29 cellular contexts compared by ENCODE assay signal in the genomic region with DNA sequence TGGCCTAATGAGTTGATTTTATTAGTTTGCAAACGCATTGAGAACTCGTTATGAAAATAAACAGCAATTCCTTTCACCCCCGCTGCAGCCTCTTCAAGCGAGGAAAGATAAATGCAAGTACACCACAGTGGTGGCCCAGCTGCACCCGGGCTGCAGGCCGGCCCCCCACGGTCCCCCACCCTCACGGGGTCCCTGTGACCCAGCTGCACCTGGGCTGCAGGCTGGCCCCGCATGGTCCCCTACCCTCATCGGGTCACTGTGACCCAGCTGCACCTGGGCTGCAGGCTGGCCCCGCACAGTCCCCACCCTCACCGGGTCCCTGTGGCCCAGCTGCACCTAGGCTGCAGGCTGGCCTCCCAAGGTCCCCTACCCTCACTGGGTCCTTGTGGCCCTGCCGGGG. TPM values are rescaled to one million over a fixed set of nuclear protein-coding genes. Genes with fewer than 3 reads are reported as not detected.
DNase-seq lines count a peak whose midpoint lies in the region; ATAC-seq, FAIRE-seq and TF ChIP-seq lines count a peak whose summit lies in the region.
"Had no signal": no experiment of that assay in that cellular context is flagged by ENCODE, and none has a peak within 500 bp of the region (broad histone marks: within the 10 kb centered on the region; RNA-seq: fewer than 3 reads in every experiment).

No MANE protein-coding gene starts in this region.

- no peak overlapping the region for H3K4me2 ChIP-seq in astrocyte (ENCODE audit: low read length)
- H3K4me2 ChIP-seq: KMS-11 had no signal

- H2AFZ ChIP-seq in astrocyte (ENCODE audit: low read depth, low read length), result no peak overlapping the region

- H3K4me1 ChIP-seq in right cardiac atrium (ENCODE audit: control insufficient read depth, insufficient read depth, low read length), result no peaks in the 10 kb centered on the region
- no peaks in the 10 kb centered on the region for H3K4me1 ChIP-seq in right atrium auricular region
- no peaks in the 10 kb centered on the region for H3K4me1 ChIP-seq in astrocyte (ENCODE audit: insufficient read depth, low read length)
- no peaks in the 10 kb centered on the region for H3K4me1 ChIP-seq in mucosa of descending colon (ENCODE audit: low read depth)
- H3K4me1 ChIP-seq: Caco-2, lower lobe of right lung, SJSA1 had no signal

- H3K27me3 ChIP-seq in right cardiac atrium (ENCODE audit: control insufficient read depth, insufficient read depth) (no peaks in the 10 kb centered on the region), right atrium auricular region (no peaks in the 10 kb centered on the region), astrocyte (ENCODE audit: insufficient read depth, low read length) (peaks cover 2% of the 10 kb centered on the region)

- 75% methylated on average over 13 of the region's 13 CpGs for WGBS in right cardiac atrium

- H3K27me3 Mint-ChIP-seq in astrocyte (ENCODE audit: low read depth, unreplicated experiment) (peaks cover 13% of the 10 kb centered on the region), nephron progenitor cell (ENCODE audit: low read depth, poor library complexity) (peaks cover 11% of the 10 kb centered on the region)
- peaks cover 2% of the 10 kb centered on the region for H3K27me3 Mint-ChIP-seq in activated T-helper 1 cell treated with anti-CD3 and anti-CD28 coated beads, Interleukin-12 subunit alpha, Interleukin-12 subunit beta, Interleukin-2, Interleukin-4 antibody, amounts not matched to agents 30 ng/mL and 10 ng/mL and 1 ng/mL, durations not matched to agents 14 hours and 24 hours and 36 hours (ENCODE audit: insufficient read depth)
- H3K27me3 Mint-ChIP-seq: stimulated activated naive CD8-positive, alpha-beta T cell treated with anti-CD3 and anti-CD28 coated beads, Interleukin-15, Interleukin-2, amounts not matched to agents 100 ng/mL and 50 ng/mL, for 24 hours; T-cell had no signal

- no peaks in the 10 kb centered on the region for H3K79me2 ChIP-seq in astrocyte (ENCODE audit: insufficient read depth, low read length)

- no peak overlapping the region for H3K9ac ChIP-seq in astrocyte (ENCODE audit: low read length)
- H3K9ac ChIP-seq: KMS-11 had no signal

- no peak for TF ChIP-seq CTCF in right atrium auricular region (IDR thresholded peaks at IDR 0.05)
- TF ChIP-seq CTCF in astrocyte (IDR thresholded peaks at IDR 0.05; ENCODE audit: insufficient read depth, low read depth, low read length), result no peak
- TF ChIP-seq CTCF in nephron progenitor cell (IDR thresholded peaks at IDR 0.05), result no peak
- TF ChIP-seq CTCF in mucosa of descending colon (IDR thresholded peaks at IDR 0.05), result no peak

- H3K9me3 ChIP-seq in right cardiac atrium (ENCODE audit: control insufficient read depth, low read length) (no peaks in the 10 kb centered on the region), right atrium auricular region (no peaks in the 10 kb centered on the region), astrocyte (ENCODE audit: insufficient read depth, low read depth, low read length) (no peaks in the 10 kb centered on the region), mucosa of descending colon (no peaks in the 10 kb centered on the region)
- H3K9me3 ChIP-seq: Caco-2, lower lobe of right lung, SJSA1 had no signal

- peak in 2 of 3 donors; percentile 4 to 41 for DNase-seq in right cardiac atrium
- no peak for DNase-seq in right atrium auricular region (ENCODE audit: low spot score)
- no peak for DNase-seq in astrocyte (ENCODE audit: low read depth)
- no peak for DNase-seq in nephron progenitor cell
- no peak for DNase-seq in mucosa of descending colon
- no peak for DNase-seq in activated T-helper 1 cell treated with anti-CD3 and anti-CD28 coated beads, Interleukin-12 subunit alpha, Interleukin-12 subunit beta, Interleukin-2, Interleukin-4 antibody, amounts not matched to agents 30 ng/mL and 10 ng/mL and 1 ng/mL, durations not matched to agents 14 hours and 24 hours and 36 hours (ENCODE audit: low spot score)
- no peak for DNase-seq in medulla oblongata (ENCODE audit: extremely low spot score)
- DNase-seq: activated CD4-positive, alpha-beta T cell treated with anti-CD3 and anti-CD28 coated beads, Interleukin-2, amount 50 U/mL, for 48 hours; activated CD8-positive, alpha-beta memory T cell treated with anti-CD3 and anti-CD28 coated beads, Interleukin-2, amount 50 U/mL, for 4 hours; activated naive CD4-positive, alpha-beta T cell treated with anti-CD3 and anti-CD28 coated beads, Interleukin-2, amount 50 U/mL, for 16 hours; amniotic stem cell; Caco-2; effector CD8-positive, alpha-beta T cell; GDM1; kidney glomerular epithelial cell; lower lobe of right lung; MM.1S; NCI-H1436; NCI-H510A treated with DMSO at 0.1 percent for 48 hours; nucleus accumbens; T-cell had no signal

- H3K27ac Mint-ChIP-seq in astrocyte (ENCODE audit: unreplicated experiment) (peak overlapping the region; percentile 44), nephron progenitor cell (no peak overlapping the region)
- H3K27ac Mint-ChIP-seq in activated T-helper 1 cell treated with anti-CD3 and anti-CD28 coated beads, Interleukin-12 subunit alpha, Interleukin-12 subunit beta, Interleukin-2, Interleukin-4 antibody, amounts not matched to agents 30 ng/mL and 10 ng/mL and 1 ng/mL, durations not matched to agents 14 hours and 24 hours and 36 hours, result no peak overlapping the region
- H3K27ac Mint-ChIP-seq: activated T-helper 17 cell treated with anti-CD3 and anti-CD28 coated beads, Interleukin-2, amount 50 U/mL, for 72 hours; stimulated activated naive CD8-positive, alpha-beta T cell treated with anti-CD3 and anti-CD28 coated beads, Interleukin-15, Interleukin-2, amounts not matched to agents 100 ng/mL and 50 ng/mL, for 24 hours; T-cell had no signal

- H3K36me3 Mint-ChIP-seq in astrocyte (ENCODE audit: low read depth, unreplicated experiment) (peaks cover 10% of the 10 kb centered on the region), nephron progenitor cell (ENCODE audit: low read depth) (peaks cover 11% of the 10 kb centered on the region)
- no peaks in the 10 kb centered on the region for H3K36me3 Mint-ChIP-seq in activated T-helper 1 cell treated with anti-CD3 and anti-CD28 coated beads, Interleukin-12 subunit alpha, Interleukin-12 subunit beta, Interleukin-2, Interleukin-4 antibody, amounts not matched to agents 30 ng/mL and 10 ng/mL and 1 ng/mL, durations not matched to agents 14 hours and 24 hours and 36 hours (ENCODE audit: low read depth)

- peaks cover 39% of the 10 kb centered on the region for H3K4me1 Mint-ChIP-seq in astrocyte (ENCODE audit: low read depth, unreplicated experiment)
- H3K4me1 Mint-ChIP-seq in nephron progenitor cell, result peaks cover 90% of the 10 kb centered on the region
- no peaks in the 10 kb centered on the region for H3K4me1 Mint-ChIP-seq in activated T-helper 1 cell treated with anti-CD3 and anti-CD28 coated beads, Interleukin-12 subunit alpha, Interleukin-12 subunit beta, Interleukin-2, Interleukin-4 antibody, amounts not matched to agents 30 ng/mL and 10 ng/mL and 1 ng/mL, durations not matched to agents 14 hours and 24 hours and 36 hours (ENCODE audit: low read depth)
- H3K4me1 Mint-ChIP-seq: activated T-helper 17 cell treated with anti-CD3 and anti-CD28 coated beads, Interleukin-2, amount 50 U/mL, for 72 hours had no signal

- no peak for FAIRE-seq in astrocyte (lab: Jason Lieb, UNC)
- FAIRE-seq: colon, GM19239, RCC 7860 had no signal

- H3K27ac ChIP-seq in right cardiac atrium (ENCODE audit: low read length) (no peak overlapping the region), right atrium auricular region (no peak overlapping the region), astrocyte (ENCODE audit: low read depth, low read length) (no peak overlapping the region)
- H3K27ac ChIP-seq: KMS-11, lower lobe of right lung, SJSA1 had no signal

- H3K4me3 ChIP-seq in right cardiac atrium (ENCODE audit: low read length), result no peak overlapping the region
- no peak overlapping the region for H3K4me3 ChIP-seq in right atrium auricular region
- H3K4me3 ChIP-seq in astrocyte (ENCODE audit: insufficient read depth, low read depth, low read length), result no peak overlapping the region
- H3K4me3 ChIP-seq in mucosa of descending colon, result no peak overlapping the region
- H3K4me3 ChIP-seq: lower lobe of right lung, SJSA1 had no signal

- peaks cover 3% of the 10 kb centered on the region for H3K9me3 Mint-ChIP-seq in astrocyte (ENCODE audit: unreplicated experiment)
- no peaks in the 10 kb centered on the region for H3K9me3 Mint-ChIP-seq in nephron progenitor cell
- H3K9me3 Mint-ChIP-seq in activated T-helper 1 cell treated with anti-CD3 and anti-CD28 coated beads, Interleukin-12 subunit alpha, Interleukin-12 subunit beta, Interleukin-2, Interleukin-4 antibody, amounts not matched to agents 30 ng/mL and 10 ng/mL and 1 ng/mL, durations not matched to agents 14 hours and 24 hours and 36 hours, result no peaks in the 10 kb centered on the region
- H3K9me3 Mint-ChIP-seq: activated T-helper 17 cell treated with anti-CD3 and anti-CD28 coated beads, Interleukin-2, amount 50 U/mL, for 72 hours; stimulated activated naive CD8-positive, alpha-beta T cell treated with anti-CD3 and anti-CD28 coated beads, Interleukin-15, Interleukin-2, amounts not matched to agents 100 ng/mL and 50 ng/mL, for 24 hours; T-cell had no signal

- H3K36me3 ChIP-seq in right atrium auricular region (no peaks in the 10 kb centered on the region), astrocyte (ENCODE audit: insufficient read depth, low read length) (no peaks in the 10 kb centered on the region), mucosa of descending colon (ENCODE audit: low read depth) (no peaks in the 10 kb centered on the region)
- H3K36me3 ChIP-seq: lower lobe of right lung, SJSA1 had no signal

- ATAC-seq in right cardiac atrium (no peak), mucosa of descending colon (no peak)
- ATAC-seq: activated T-helper 17 cell treated with anti-CD3 and anti-CD28 coated beads, Interleukin-2, amount 50 U/mL, for 72 hours; HCT116; lower lobe of right lung; T-cell had no signal

- H3K4me3 Mint-ChIP-seq in astrocyte (ENCODE audit: unreplicated experiment), result no peak overlapping the region
- peak overlapping the region; percentile 35 for H3K4me3 Mint-ChIP-seq in nephron progenitor cell
- H3K4me3 Mint-ChIP-seq in activated T-helper 1 cell treated with anti-CD3 and anti-CD28 coated beads, Interleukin-12 subunit alpha, Interleukin-12 subunit beta, Interleukin-2, Interleukin-4 antibody, amounts not matched to agents 30 ng/mL and 10 ng/mL and 1 ng/mL, durations not matched to agents 14 hours and 24 hours and 36 hours, result no peak overlapping the region
- H3K4me3 Mint-ChIP-seq: activated T-helper 17 cell treated with anti-CD3 and anti-CD28 coated beads, Interleukin-2, amount 50 U/mL, for 72 hours; stimulated activated naive CD8-positive, alpha-beta T cell treated with anti-CD3 and anti-CD28 coated beads, Interleukin-15, Interleukin-2, amounts not matched to agents 100 ng/mL and 50 ng/mL, for 24 hours; T-cell had no signal

- intact Hi-C loops in right cardiac atrium (cut with DNase I), result no loop called here
- intact Hi-C loops in mucosa of descending colon (cut with DNase I, micrococcal nuclease), result no loop called here
- intact Hi-C loops in activated T-helper 1 cell treated with anti-CD3 and anti-CD28 coated beads, Interleukin-12 subunit alpha, Interleukin-12 subunit beta, Interleukin-2, Interleukin-4 antibody, amounts not matched to agents 30 ng/mL and 10 ng/mL and 1 ng/mL, durations not matched to agents 14 hours and 24 hours and 36 hours (cut with micrococcal nuclease), result no loop called here

- no peaks in the 10 kb centered on the region for H4K20me1 ChIP-seq in astrocyte (ENCODE audit: insufficient read depth, low read length)

RNA-seq across cellular contexts. Expression of gene SDK2, which starts 32.2 kb away (rescaled TPM):
- total RNA-seq in right cardiac atrium (1 to 10 TPM; 1.2 to 4.4 (median 2.1) TPM), right atrium auricular region (1 to 10 TPM; 1.5 to 5.6 TPM), astrocyte (11.2 and 12.4 TPM in 2 replicates), mucosa of descending colon (1 to 10 TPM; 1.2 to 1.6 (median 1.3) TPM)
- polyA plus RNA-seq in right cardiac atrium, result 0.77 TPM
- total RNA-seq in activated T-helper 1 cell treated with anti-CD3 and anti-CD28 coated beads, Interleukin-12 subunit alpha, Interleukin-12 subunit beta, Interleukin-2, Interleukin-4 antibody, amounts not matched to agents 30 ng/mL and 10 ng/mL and 1 ng/mL, durations not matched to agents 14 hours and 24 hours and 36 hours, result 0.27 and 0.44 TPM in 2 replicates

Comparison
In these comparisons a context has a peak if more than half of its experiments do, and no peak if none do; other contexts are left out.
1. DNase-seq: peak in right cardiac atrium (2 of 3); none in right atrium auricular region (single experiment), astrocyte (single experiment), nephron progenitor cell (single experiment), mucosa of descending colon (0 of 3), activated T-helper 1 cell treated with anti-CD3 and anti-CD28 coated beads, Interleukin-12 subunit alpha, Interleukin-12 subunit beta, Interleukin-2, Interleukin-4 antibody, amounts not matched to agents 30 ng/mL and 10 ng/mL and 1 ng/mL, durations not matched to agents 14 hours and 24 hours and 36 hours (single experiment) and medulla oblongata (single experiment).